In the genomic region with DNA sequence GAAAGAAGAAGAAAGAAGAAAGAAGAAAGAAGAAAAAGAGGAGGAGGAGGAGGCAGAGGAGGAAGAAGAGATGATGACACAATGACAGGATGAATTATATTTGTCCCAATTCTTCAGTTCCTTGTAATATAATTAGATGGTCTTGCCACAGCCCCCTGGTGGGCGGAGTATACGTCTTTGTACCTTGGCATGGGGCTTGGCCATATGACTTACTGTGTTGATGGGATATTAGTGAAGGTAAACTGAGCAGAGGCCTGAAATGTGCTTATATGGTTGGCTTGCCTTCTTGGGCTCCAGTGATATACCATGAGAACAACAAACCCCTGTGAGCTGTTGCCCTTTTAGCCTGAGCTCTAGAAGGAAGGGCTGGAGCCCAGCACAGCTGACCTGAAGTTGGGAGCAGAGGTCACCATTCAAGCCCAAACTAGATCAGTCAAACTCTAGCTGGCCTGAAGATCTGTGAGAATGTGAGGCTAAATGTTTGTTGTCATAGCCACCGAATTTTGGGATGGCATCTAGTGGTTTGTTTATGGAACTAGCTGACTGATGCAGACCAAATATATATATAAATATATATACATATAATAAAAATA, we compare ENCODE assay signal across 12 cellular contexts. TPM values are rescaled to one million over a fixed set of nuclear protein-coding genes. Genes with fewer than 3 reads are reported as not detected.
DNase-seq lines count a peak whose midpoint lies in the region; ATAC-seq lines count a peak whose summit lies in the region.
"Had no signal": no experiment of that assay in that cellular context is flagged by ENCODE, and none has a peak within 500 bp of the region (broad histone marks: within the 10 kb centered on the region; RNA-seq: fewer than 3 reads in every experiment).

No MANE protein-coding gene starts in this region.

- H3K27ac Mint-ChIP-seq in activated naive CD4-positive, alpha-beta T cell treated with anti-CD3 and anti-CD28 coated beads, Interleukin-2, amount 50 U/mL, for 72 hours = no peak overlapping the region
- no peak overlapping the region for H3K27ac Mint-ChIP-seq in activated naive CD4-positive, alpha-beta T cell treated with anti-CD3 and anti-CD28 coated beads for 36 hours

- no peak for DNase-seq in activated naive CD4-positive, alpha-beta T cell treated with anti-CD3 and anti-CD28 coated beads, Interleukin-2, amount 50 U/mL, for 72 hours (ENCODE audit: low spot score in 2 of 2)
- no peak for DNase-seq in activated naive CD4-positive, alpha-beta T cell treated with anti-CD3 and anti-CD28 coated beads for 36 hours
- peak; percentile 39 for DNase-seq in NOMO-1 treated with dmso at 0.1 percent for 144 hours (lab: John Stamatoyannopoulos, UW; ENCODE audit: unreplicated experiment)
- DNase-seq in glomerular visceral epithelial cell (ENCODE audit: extremely low spot score) = peak; percentile 5
- no peak for DNase-seq in activated CD4-positive, CD25-positive, alpha-beta regulatory T cell treated with anti-CD3 and anti-CD28 coated beads, Interleukin-2, amount 50 U/mL, for 72 hours
- DNase-seq in cerebellar nuclear complex (lab: John Stamatoyannopoulos, UW) = no peak
- DNase-seq in NCI-H1105 (lab: John Stamatoyannopoulos, UW) = no peak
- DNase-seq: anterior cingulate cortex; effector CD4-positive, alpha-beta T cell; glutamatergic neuron; left ventricle myocardium inferior had no signal

- ATAC-seq in activated naive CD4-positive, alpha-beta T cell treated with anti-CD3 and anti-CD28 coated beads, Interleukin-2, amount 50 U/mL, for 72 hours = peak; percentile 29 to 65
- ATAC-seq in GM21619 (IDR thresholded peaks at IDR 0.05; ENCODE audit: unreplicated experiment) = no peak

- H3K9me3 Mint-ChIP-seq in activated naive CD4-positive, alpha-beta T cell treated with anti-CD3 and anti-CD28 coated beads, Interleukin-2, amount 50 U/mL, for 72 hours = no peaks in the 10 kb centered on the region
- no peaks in the 10 kb centered on the region for H3K9me3 Mint-ChIP-seq in activated naive CD4-positive, alpha-beta T cell treated with anti-CD3 and anti-CD28 coated beads for 36 hours

- no peak overlapping the region for H3K4me3 Mint-ChIP-seq in activated naive CD4-positive, alpha-beta T cell treated with anti-CD3 and anti-CD28 coated beads for 36 hours

- peaks cover 30 to 33% of the 10 kb centered on the region in 2 donors for H3K36me3 Mint-ChIP-seq in activated naive CD4-positive, alpha-beta T cell treated with anti-CD3 and anti-CD28 coated beads, Interleukin-2, amount 50 U/mL, for 72 hours
- peaks cover 60% of the 10 kb centered on the region for H3K36me3 Mint-ChIP-seq in activated naive CD4-positive, alpha-beta T cell treated with anti-CD3 and anti-CD28 coated beads for 36 hours (ENCODE audit: low read depth)

- H3K4me1 Mint-ChIP-seq in activated naive CD4-positive, alpha-beta T cell treated with anti-CD3 and anti-CD28 coated beads for 36 hours (ENCODE audit: low read depth) = peaks cover 17% of the 10 kb centered on the region

- intact Hi-C loops in activated naive CD4-positive, alpha-beta T cell treated with anti-CD3 and anti-CD28 coated beads for 36 hours (cut with micrococcal nuclease) = no loop called here

- no peaks in the 10 kb centered on the region for H3K27me3 Mint-ChIP-seq in activated naive CD4-positive, alpha-beta T cell treated with anti-CD3 and anti-CD28 coated beads for 36 hours (ENCODE audit: low read depth)

- CTCF ChIA-PET in activated naive CD4-positive, alpha-beta T cell treated with anti-CD3 and anti-CD28 coated beads for 36 hours (lab: Charles Lee) = no interaction called here

RNA-seq across cellular contexts. Expression of gene LY75, which starts 31.3 kb away (rescaled TPM):
- 10 to 100 TPM; 20.4 to 35.1 TPM for total RNA-seq in activated naive CD4-positive, alpha-beta T cell treated with anti-CD3 and anti-CD28 coated beads, Interleukin-2, amount 50 U/mL, for 72 hours
- 10 to 100 TPM; 52.9 to 55.4 TPM for total RNA-seq in activated naive CD4-positive, alpha-beta T cell treated with anti-CD3 and anti-CD28 coated beads for 36 hours

Comparison
In these comparisons a context has a peak if more than half of its experiments do, and no peak if none do; other contexts are left out.
1. DNase-seq: peak in NOMO-1 treated with dmso at 0.1 percent for 144 hours (single experiment) and glomerular visceral epithelial cell (single experiment); none in activated naive CD4-positive, alpha-beta T cell treated with anti-CD3 and anti-CD28 coated beads, Interleukin-2, amount 50 U/mL, for 72 hours (0 of 2), activated naive CD4-positive, alpha-beta T cell treated with anti-CD3 and anti-CD28 coated beads for 36 hours (single experiment), activated CD4-positive, CD25-positive, alpha-beta regulatory T cell treated with anti-CD3 and anti-CD28 coated beads, Interleukin-2, amount 50 U/mL, for 72 hours (single experiment), cerebellar nuclear complex (0 of 2) and NCI-H1105 (single experiment).